ENCODE assay signal across 11 cellular contexts in genomic region chr20:4017051-4017702, GRCh38. TPM values are rescaled to one million over a fixed set of nuclear protein-coding genes. Genes with fewer than 3 reads are reported as not detected.
A peak's percentile ranks its signal among the peaks of the same experiment; 100 is the strongest.
DNase-seq lines count a peak whose midpoint lies in the region; ATAC-seq lines count a peak whose summit lies in the region.
"Had no signal": no experiment of that assay in that cellular context is flagged by ENCODE, and none has a peak within 500 bp of the region (broad histone marks: within the 10 kb centered on the region; RNA-seq: fewer than 3 reads in every experiment).

No MANE protein-coding gene starts in this region.

- DNase-seq in activated T-cell treated with anti-CD3 and anti-CD28 coated beads, Interleukin-2, amount 50 U/mL, for 4 hours, result no peak
- no peak for DNase-seq in activated T-cell treated with anti-CD3 and anti-CD28 coated beads for 4 hours
- DNase-seq in NCI-H526 treated with DMSO at 0.1 percent for 48 hours (lab: John Stamatoyannopoulos, UW), result peak; percentile 57
- DNase-seq in central memory CD8-positive, alpha-beta T cell (ENCODE audit: low spot score in 2 of 2), result no peak
- DNase-seq in SHP77 treated with DMSO at 0.1 percent for 48 hours (lab: John Stamatoyannopoulos, UW), result no peak
- no peak for DNase-seq in NCI-H2196 (lab: John Stamatoyannopoulos, UW; ENCODE audit: unreplicated experiment)
- DNase-seq in amniotic stem cell (lab: John Stamatoyannopoulos, UW), result no peak
- DNase-seq: foreskin fibroblast, NCI-H1105, small intestine had no signal

- no peak for ATAC-seq in activated T-cell treated with anti-CD3 and anti-CD28 coated beads, Interleukin-2, amount 50 U/mL, for 4 hours
- no peak for ATAC-seq in central memory CD8-positive, alpha-beta T cell (replicated peaks; ENCODE audit: extremely low read depth, poor library complexity, severe bottlenecking)
- no peak for ATAC-seq in stimulated activated memory B cell treated with anti-CD40 and anti-IgM and Interleukin-4, amounts not matched to agents 10 μg/mL and 1 μg/mL and 100 μg/mL, for 72 hours

- H3K9me3 Mint-ChIP-seq in activated T-cell treated with anti-CD3 and anti-CD28 coated beads, Interleukin-2, amount 50 U/mL, for 4 hours, result no peaks in the 10 kb centered on the region
- no peaks in the 10 kb centered on the region for H3K9me3 Mint-ChIP-seq in central memory CD8-positive, alpha-beta T cell
- H3K9me3 Mint-ChIP-seq in stimulated activated memory B cell treated with anti-CD40 and anti-IgM and Interleukin-4, amounts not matched to agents 10 μg/mL and 1 μg/mL and 100 μg/mL, for 72 hours, result no peaks in the 10 kb centered on the region

- H3K4me3 Mint-ChIP-seq in activated T-cell treated with anti-CD3 and anti-CD28 coated beads, Interleukin-2, amount 50 U/mL, for 4 hours, result peak overlapping the region; percentile 83
- peak overlapping the region; percentile 82 for H3K4me3 Mint-ChIP-seq in central memory CD8-positive, alpha-beta T cell
- no peak overlapping the region for H3K4me3 Mint-ChIP-seq in stimulated activated memory B cell treated with anti-CD40 and anti-IgM and Interleukin-4, amounts not matched to agents 10 μg/mL and 1 μg/mL and 100 μg/mL, for 72 hours

- peak overlapping the region; percentile 58 for H3K27ac Mint-ChIP-seq in central memory CD8-positive, alpha-beta T cell (ENCODE audit: low read depth)
- peak overlapping the region; percentile 84 for H3K27ac Mint-ChIP-seq in stimulated activated memory B cell treated with anti-CD40 and anti-IgM and Interleukin-4, amounts not matched to agents 10 μg/mL and 1 μg/mL and 100 μg/mL, for 72 hours

- H3K36me3 Mint-ChIP-seq in activated T-cell treated with anti-CD3 and anti-CD28 coated beads, Interleukin-2, amount 50 U/mL, for 4 hours (ENCODE audit: insufficient read depth), result no peaks in the 10 kb centered on the region
- H3K36me3 Mint-ChIP-seq in central memory CD8-positive, alpha-beta T cell (ENCODE audit: insufficient read depth), result peaks cover 11% of the 10 kb centered on the region
- no peaks in the 10 kb centered on the region for H3K36me3 Mint-ChIP-seq in stimulated activated memory B cell treated with anti-CD40 and anti-IgM and Interleukin-4, amounts not matched to agents 10 μg/mL and 1 μg/mL and 100 μg/mL, for 72 hours

- peaks cover 26% of the 10 kb centered on the region for H3K4me1 Mint-ChIP-seq in activated T-cell treated with anti-CD3 and anti-CD28 coated beads, Interleukin-2, amount 50 U/mL, for 4 hours (ENCODE audit: low read depth)
- peaks cover 25% of the 10 kb centered on the region for H3K4me1 Mint-ChIP-seq in central memory CD8-positive, alpha-beta T cell
- peaks cover 33% of the 10 kb centered on the region for H3K4me1 Mint-ChIP-seq in stimulated activated memory B cell treated with anti-CD40 and anti-IgM and Interleukin-4, amounts not matched to agents 10 μg/mL and 1 μg/mL and 100 μg/mL, for 72 hours

- no peaks in the 10 kb centered on the region for H3K27me3 Mint-ChIP-seq in activated T-cell treated with anti-CD3 and anti-CD28 coated beads, Interleukin-2, amount 50 U/mL, for 4 hours (ENCODE audit: low read depth)
- H3K27me3 Mint-ChIP-seq in central memory CD8-positive, alpha-beta T cell, result peaks cover 17% of the 10 kb centered on the region
- H3K27me3 Mint-ChIP-seq in stimulated activated memory B cell treated with anti-CD40 and anti-IgM and Interleukin-4, amounts not matched to agents 10 μg/mL and 1 μg/mL and 100 μg/mL, for 72 hours, result peaks cover 28% of the 10 kb centered on the region

RNA-seq across cellular contexts. Expression of gene RNF24, which starts 1.8 kb away (rescaled TPM):
- 1 to 10 TPM; 5.2 to 7.3 (median 7.2) TPM for total RNA-seq in activated T-cell treated with anti-CD3 and anti-CD28 coated beads, Interleukin-2, amount 50 U/mL, for 4 hours
